In the genomic region with DNA sequence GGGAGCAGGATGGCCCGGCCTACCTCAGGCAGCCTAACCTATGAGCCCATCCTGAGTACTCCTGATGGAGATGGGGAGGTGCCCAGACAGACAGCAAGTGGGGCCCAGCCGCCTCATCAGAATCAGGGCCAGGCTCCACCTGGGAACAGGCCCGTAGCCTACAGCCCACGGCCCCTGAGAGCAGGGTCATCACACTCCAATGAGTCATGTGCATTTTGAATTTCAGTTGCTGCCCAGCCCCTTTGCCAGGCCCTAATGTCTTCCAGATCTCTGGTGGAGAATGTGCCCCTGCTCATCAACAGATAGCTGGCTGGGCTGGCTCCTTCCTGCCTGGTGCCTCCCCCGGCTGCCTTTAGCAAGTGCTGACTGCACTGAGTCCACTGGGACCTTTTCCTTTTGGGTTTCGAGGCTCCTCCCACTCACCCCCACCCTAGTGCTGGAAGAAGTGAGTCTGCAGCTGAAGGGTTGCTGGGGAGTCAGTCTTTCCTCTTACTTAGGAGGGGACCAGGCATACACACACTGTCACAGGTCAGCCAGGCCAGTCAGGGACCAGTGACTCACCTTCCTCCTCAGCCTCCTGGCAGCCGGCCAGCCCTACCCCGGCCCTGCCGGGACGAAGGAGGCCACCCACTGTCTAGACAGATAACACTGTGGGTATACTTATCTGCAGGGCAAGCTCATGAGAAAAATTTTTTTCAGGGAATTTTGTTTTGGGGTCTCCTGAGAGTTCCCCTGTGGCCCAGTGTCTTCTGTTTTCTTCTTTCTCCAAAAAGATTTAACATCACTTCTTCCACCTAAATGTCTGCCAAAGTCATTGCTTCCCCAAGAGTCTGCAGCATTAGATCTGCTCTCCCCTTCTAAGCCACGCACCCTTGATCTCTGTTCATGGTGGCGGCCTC, we compare ENCODE assay signal across 6 cellular contexts. TPM values are rescaled to one million over a fixed set of nuclear protein-coding genes. Genes with fewer than 3 reads are reported as not detected.
DNase-seq lines count a peak whose midpoint lies in the region; ATAC-seq and TF ChIP-seq lines count a peak whose summit lies in the region.

No MANE protein-coding gene starts in this region.

- H3K9me3 Mint-ChIP-seq in natural killer cell: no peaks in the 10 kb centered on the region

- no peak overlapping the region for H3K9ac ChIP-seq in DND-41 (ENCODE audit: low read depth, low read length)

- peaks cover 3% of the 10 kb centered on the region; the same call in 1 of the 2 replicates for H4K20me1 ChIP-seq in DND-41 (ENCODE audit: insufficient read depth, low read length)

- no peaks in the 10 kb centered on the region for H3K27me3 ChIP-seq in DND-41 (ENCODE audit: insufficient read depth, low read length, poor library complexity)

- ATAC-seq in DND-41 (ENCODE audit: insufficient read depth, low read depth): peak; percentile 22; the same call in 2 of the 3 replicates
- ATAC-seq in natural killer cell: peak; percentile 53 to 69 (median 66)
- no peak for ATAC-seq in GM18520 (IDR thresholded peaks at IDR 0.05; ENCODE audit: unreplicated experiment)
- no peak for ATAC-seq in HG02981 (IDR thresholded peaks at IDR 0.05; ENCODE audit: unreplicated experiment)

- H2AFZ ChIP-seq in DND-41 (ENCODE audit: low read depth, low read length): no peak overlapping the region

- no peak overlapping the region for H3K27ac ChIP-seq in DND-41 (ENCODE audit: low read length)

- no peaks in the 10 kb centered on the region for H3K79me2 ChIP-seq in DND-41 (ENCODE audit: insufficient read depth, low read length)

- DNase-seq in DND-41: no peak
- peak; percentile 14 for DNase-seq in NOMO-1 treated with dmso at 0.1 percent for 144 hours (lab: John Stamatoyannopoulos, UW; ENCODE audit: unreplicated experiment)
- DNase-seq in amniotic stem cell (lab: John Stamatoyannopoulos, UW): peak; percentile 81
- DNase-seq in natural killer cell: no peak

- peaks cover 64% of the 10 kb centered on the region for H3K36me3 ChIP-seq in DND-41 (ENCODE audit: insufficient read depth, low read length)

- no peak overlapping the region for H3K4me2 ChIP-seq in DND-41 (ENCODE audit: insufficient read depth, low read length)

- H3K4me3 Mint-ChIP-seq in natural killer cell: no peak overlapping the region

- TF ChIP-seq CTCF in DND-41 (IDR thresholded peaks at IDR 0.05; ENCODE audit: borderline replicate concordance, extremely low read depth, low read length, poor library complexity, severe bottlenecking) (no peak), natural killer cell (IDR thresholded peaks at IDR 0.05) (no peak)

- H3K4me3 ChIP-seq in DND-41 (ENCODE audit: low read depth in 1 of 2, low read length in 2 of 2): no peak overlapping the region

- no peaks in the 10 kb centered on the region for H3K36me3 Mint-ChIP-seq in natural killer cell

- H3K27me3 Mint-ChIP-seq in natural killer cell (ENCODE audit: low read depth in 2 of 2): no peaks in the 10 kb centered on the region

- peaks cover 9 to 14% of the 10 kb centered on the region in 2 donors for H3K4me1 Mint-ChIP-seq in natural killer cell

- intact Hi-C loops in natural killer cell (cut with micrococcal nuclease): no loop called here

- peak overlapping the region; percentile 26 to 53 for H3K27ac Mint-ChIP-seq in natural killer cell

- H3K4me1 ChIP-seq in DND-41 (ENCODE audit: insufficient read depth, low read length): no peaks in the 10 kb centered on the region

- H3K9me3 ChIP-seq in DND-41 (ENCODE audit: insufficient read depth, low read length, severe bottlenecking): no peaks in the 10 kb centered on the region

RNA-seq across cellular contexts. Expression of a gene that starts 9.1 kb away (rescaled TPM):
- total RNA-seq in natural killer cell: 1 to 10 TPM; 5.7 to 7.9 (median 5.9) TPM

RNA-seq across cellular contexts. Expression of a gene that starts 10.9 kb away (rescaled TPM):
- 10 to 100 TPM; 50.6 to 60.5 (median 53.7) TPM for total RNA-seq in natural killer cell

RNA-seq across cellular contexts. Expression of a gene that starts 14.9 kb away (rescaled TPM):
- total RNA-seq in natural killer cell: 1 to 10 TPM; 4.4 to 4.6 (median 4.5) TPM

RNA-seq across cellular contexts. Expression of a gene that starts 18.5 kb away (rescaled TPM):
- 1 to 10 TPM; 6.2 to 8.0 (median 6.6) TPM for total RNA-seq in natural killer cell

RNA-seq across cellular contexts. Expression of a gene that starts 20.2 kb away (rescaled TPM):
- total RNA-seq in natural killer cell: 10 to 100 TPM; 60.4 to 87.3 (median 66.1) TPM

Comparison
In these comparisons a context has a peak if more than half of its experiments do, and no peak if none do; other contexts are left out.
1. ATAC-seq: peak in DND-41 (single experiment) and natural killer cell (3 of 3); none in GM18520 (single experiment) and HG02981 (single experiment).
2. DNase-seq: peak in NOMO-1 treated with dmso at 0.1 percent for 144 hours (single experiment) and amniotic stem cell (single experiment); none in DND-41 (single experiment) and natural killer cell (single experiment).